8 cellular contexts compared by ENCODE assay signal in the genomic region with DNA sequence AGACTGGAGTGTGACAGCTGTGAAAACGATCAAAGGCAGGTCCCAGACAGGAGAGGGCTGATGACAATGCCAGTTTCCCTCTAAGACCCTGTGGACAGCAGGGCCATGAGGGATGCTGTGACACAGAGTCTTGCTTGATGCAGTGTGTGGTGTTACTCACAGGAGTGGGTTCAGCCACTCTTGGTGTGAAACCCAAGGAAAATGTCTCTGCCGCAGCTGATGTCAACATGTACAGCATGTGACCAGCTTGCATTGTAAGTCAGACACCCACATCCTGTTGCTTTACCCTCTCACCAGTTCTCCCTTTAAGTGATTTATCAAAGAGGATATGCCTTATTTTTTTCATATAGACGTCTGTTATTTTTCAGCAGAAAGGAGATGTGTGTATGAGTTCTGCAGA.
DNase-seq lines count a peak whose midpoint lies in the region; ATAC-seq and TF ChIP-seq lines count a peak whose summit lies in the region.

No MANE protein-coding gene starts in this region.

- no peak for TF ChIP-seq CTCF in HFF-Myc (IDR thresholded peaks at IDR 0.05; ENCODE audit: low read depth, low read length, missing control alignments)
- TF ChIP-seq CTCF in heart right ventricle (IDR thresholded peaks at IDR 0.05), result no peak

- 21 to 27% methylated on average over 3 of the region's 3 CpGs for WGBS in heart right ventricle, 2 donors

- H3K4me1 ChIP-seq in heart right ventricle, result peaks cover 0 to 32% (median 0%) of the 10 kb centered on the region in 9 donors

- H3K27me3 ChIP-seq in heart right ventricle, result no peaks in the 10 kb centered on the region

- H3K36me3 ChIP-seq in heart right ventricle, result no peaks in the 10 kb centered on the region

- peak in 6 of 8 donors; percentile 58 to 86 (median 73) for ATAC-seq in heart right ventricle

- H3K27ac ChIP-seq in heart right ventricle, result peak overlapping the region in 3 of 10 donors; percentile 7 to 83 (median 12)

- H3K4me3 ChIP-seq in HFF-Myc (replicated peaks; ENCODE audit: low read depth, low read length) (no peak overlapping the region), heart right ventricle (no peak overlapping the region)

- intact Hi-C loops in heart right ventricle (cut with DNase I), result loop anchor here in 1 of 10 donors (5.0 kb wide), 1 partner anchor 1735 kb away; no protein-coding TSS in a partner anchor

- peak; percentile 6 for DNase-seq in ELF-1 (ENCODE audit: low read depth, low spot score)
- peak; percentile 6 for DNase-seq in HFF-Myc (ENCODE audit: extremely low read depth, low read depth)
- peak; percentile 44 for DNase-seq in NCI-H510A treated with DMSO at 0.1 percent for 48 hours (lab: John Stamatoyannopoulos, UW)
- DNase-seq in activated T-cell treated with anti-CD3 and anti-CD28 coated beads for 4 hours, result peak; percentile 74
- no peak for DNase-seq in heart right ventricle
- DNase-seq in stimulated activated CD4-positive, alpha-beta T cell treated with anti-CD3 and anti-CD28 coated beads, TNF-alpha, amount 100 ng/mL, for 24 hours (ENCODE audit: low read depth in 3 of 3), result peak; percentile 57 to 73 (median 64)
- no peak for DNase-seq in DMS 273 (lab: John Stamatoyannopoulos, UW; ENCODE audit: unreplicated experiment)
- no peak for DNase-seq in NCI-H1694 treated with DMSO at 0.1 percent for 48 hours (lab: John Stamatoyannopoulos, UW)

- no peaks in the 10 kb centered on the region for H3K9me3 ChIP-seq in heart right ventricle

Comparison
In these comparisons a context has a peak if more than half of its experiments do, and no peak if none do; other contexts are left out.
1. DNase-seq: peak in ELF-1 (single experiment), HFF-Myc (single experiment), NCI-H510A treated with DMSO at 0.1 percent for 48 hours (single experiment), activated T-cell treated with anti-CD3 and anti-CD28 coated beads for 4 hours (single experiment) and stimulated activated CD4-positive, alpha-beta T cell treated with anti-CD3 and anti-CD28 coated beads, TNF-alpha, amount 100 ng/mL, for 24 hours (3 of 3); none in heart right ventricle (0 of 2), DMS 273 (single experiment) and NCI-H1694 treated with DMSO at 0.1 percent for 48 hours (single experiment).